In the genomic region with DNA sequence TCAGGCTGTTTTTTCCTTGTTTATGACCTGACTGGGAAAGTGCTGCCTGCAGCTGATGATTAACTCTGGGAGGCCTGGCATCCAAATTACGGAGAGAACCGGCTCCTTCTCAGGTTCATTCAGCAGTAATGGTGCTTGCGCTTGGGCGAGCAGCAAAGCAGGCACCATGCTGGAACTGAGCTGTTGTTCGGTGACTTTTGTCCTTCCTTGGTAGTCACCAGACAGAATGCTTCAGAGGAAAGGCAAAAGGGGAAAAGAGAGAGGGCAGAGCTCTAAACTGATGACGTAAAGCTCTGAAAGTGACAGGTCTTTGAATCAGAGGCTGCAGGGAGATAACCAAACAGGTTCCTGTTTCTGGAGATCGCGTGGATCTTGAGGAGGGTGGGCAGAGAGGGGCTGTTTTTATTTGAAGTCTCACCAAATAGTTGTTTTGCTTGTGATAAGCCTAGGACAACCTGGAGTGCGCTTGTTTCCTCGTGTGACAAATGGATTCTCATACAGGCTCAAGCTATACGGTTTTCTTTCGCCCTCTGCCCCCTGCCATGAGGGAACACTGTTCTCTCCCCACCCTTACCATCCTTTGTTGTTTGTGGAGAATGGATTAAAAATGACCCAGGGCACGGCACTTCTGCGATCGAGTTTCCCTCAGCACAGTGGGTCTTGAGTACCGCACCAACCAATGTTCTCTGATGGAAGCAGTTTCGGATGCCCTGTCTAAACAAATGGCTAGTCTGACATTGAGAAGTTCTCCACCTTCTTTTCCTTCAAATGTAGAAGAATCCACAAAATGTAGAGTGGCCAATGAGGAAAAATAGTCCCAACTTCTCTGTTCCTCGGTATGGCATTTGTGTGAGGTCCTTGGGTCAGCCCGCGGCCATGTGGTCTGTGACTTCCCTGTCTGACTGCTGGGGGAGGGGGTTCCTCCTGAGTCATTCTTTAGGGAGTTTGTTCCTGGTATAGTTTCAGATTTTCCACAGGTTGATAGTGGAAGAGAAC, we compare ENCODE assay signal across 1 cellular context.
TF ChIP-seq lines count a peak whose summit lies in the region.

No MANE protein-coding gene starts in this region.

TF ChIP-seq in GM12878, 131 proteins besides CTCF, POLR2A, EP300 and RAD21 (continued from another document):
- TF ChIP-seq, protein P1, sequence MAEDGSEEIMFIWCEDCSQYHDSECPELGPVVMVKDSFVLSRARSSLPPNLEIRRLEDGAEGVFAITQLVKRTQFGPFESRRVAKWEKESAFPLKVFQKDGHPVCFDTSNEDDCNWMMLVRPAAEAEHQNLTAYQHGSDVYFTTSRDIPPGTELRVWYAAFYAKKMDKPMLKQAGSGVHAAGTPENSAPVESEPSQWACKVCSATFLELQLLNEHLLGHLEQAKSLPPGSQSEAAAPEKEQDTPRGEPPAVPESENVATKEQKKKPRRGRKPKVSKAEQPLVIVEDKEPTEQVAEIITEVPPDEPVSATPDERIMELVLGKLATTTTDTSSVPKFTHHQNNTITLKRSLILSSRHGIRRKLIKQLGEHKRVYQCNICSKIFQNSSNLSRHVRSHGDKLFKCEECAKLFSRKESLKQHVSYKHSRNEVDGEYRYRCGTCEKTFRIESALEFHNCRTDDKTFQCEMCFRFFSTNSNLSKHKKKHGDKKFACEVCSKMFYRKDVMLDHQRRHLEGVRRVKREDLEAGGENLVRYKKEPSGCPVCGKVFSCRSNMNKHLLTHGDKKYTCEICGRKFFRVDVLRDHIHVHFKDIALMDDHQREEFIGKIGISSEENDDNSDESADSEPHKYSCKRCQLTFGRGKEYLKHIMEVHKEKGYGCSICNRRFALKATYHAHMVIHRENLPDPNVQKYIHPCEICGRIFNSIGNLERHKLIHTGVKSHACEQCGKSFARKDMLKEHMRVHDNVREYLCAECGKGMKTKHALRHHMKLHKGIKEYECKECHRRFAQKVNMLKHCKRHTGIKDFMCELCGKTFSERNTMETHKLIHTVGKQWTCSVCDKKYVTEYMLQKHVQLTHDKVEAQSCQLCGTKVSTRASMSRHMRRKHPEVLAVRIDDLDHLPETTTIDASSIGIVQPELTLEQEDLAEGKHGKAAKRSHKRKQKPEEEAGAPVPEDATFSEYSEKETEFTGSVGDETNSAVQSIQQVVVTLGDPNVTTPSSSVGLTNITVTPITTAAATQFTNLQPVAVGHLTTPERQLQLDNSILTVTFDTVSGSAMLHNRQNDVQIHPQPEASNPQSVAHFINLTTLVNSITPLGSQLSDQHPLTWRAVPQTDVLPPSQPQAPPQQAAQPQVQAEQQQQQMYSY (CRISPR knock-in tag; IDR thresholded peaks at IDR 0.05), result no peak
- TF ChIP-seq, protein P2, sequence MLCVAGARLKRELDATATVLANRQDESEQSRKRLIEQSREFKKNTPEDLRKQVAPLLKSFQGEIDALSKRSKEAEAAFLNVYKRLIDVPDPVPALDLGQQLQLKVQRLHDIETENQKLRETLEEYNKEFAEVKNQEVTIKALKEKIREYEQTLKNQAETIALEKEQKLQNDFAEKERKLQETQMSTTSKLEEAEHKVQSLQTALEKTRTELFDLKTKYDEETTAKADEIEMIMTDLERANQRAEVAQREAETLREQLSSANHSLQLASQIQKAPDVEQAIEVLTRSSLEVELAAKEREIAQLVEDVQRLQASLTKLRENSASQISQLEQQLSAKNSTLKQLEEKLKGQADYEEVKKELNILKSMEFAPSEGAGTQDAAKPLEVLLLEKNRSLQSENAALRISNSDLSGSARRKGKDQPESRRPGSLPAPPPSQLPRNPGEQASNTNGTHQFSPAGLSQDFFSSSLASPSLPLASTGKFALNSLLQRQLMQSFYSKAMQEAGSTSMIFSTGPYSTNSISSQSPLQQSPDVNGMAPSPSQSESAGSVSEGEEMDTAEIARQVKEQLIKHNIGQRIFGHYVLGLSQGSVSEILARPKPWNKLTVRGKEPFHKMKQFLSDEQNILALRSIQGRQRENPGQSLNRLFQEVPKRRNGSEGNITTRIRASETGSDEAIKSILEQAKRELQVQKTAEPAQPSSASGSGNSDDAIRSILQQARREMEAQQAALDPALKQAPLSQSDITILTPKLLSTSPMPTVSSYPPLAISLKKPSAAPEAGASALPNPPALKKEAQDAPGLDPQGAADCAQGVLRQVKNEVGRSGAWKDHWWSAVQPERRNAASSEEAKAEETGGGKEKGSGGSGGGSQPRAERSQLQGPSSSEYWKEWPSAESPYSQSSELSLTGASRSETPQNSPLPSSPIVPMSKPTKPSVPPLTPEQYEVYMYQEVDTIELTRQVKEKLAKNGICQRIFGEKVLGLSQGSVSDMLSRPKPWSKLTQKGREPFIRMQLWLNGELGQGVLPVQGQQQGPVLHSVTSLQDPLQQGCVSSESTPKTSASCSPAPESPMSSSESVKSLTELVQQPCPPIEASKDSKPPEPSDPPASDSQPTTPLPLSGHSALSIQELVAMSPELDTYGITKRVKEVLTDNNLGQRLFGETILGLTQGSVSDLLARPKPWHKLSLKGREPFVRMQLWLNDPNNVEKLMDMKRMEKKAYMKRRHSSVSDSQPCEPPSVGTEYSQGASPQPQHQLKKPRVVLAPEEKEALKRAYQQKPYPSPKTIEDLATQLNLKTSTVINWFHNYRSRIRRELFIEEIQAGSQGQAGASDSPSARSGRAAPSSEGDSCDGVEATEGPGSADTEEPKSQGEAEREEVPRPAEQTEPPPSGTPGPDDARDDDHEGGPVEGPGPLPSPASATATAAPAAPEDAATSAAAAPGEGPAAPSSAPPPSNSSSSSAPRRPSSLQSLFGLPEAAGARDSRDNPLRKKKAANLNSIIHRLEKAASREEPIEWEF (IDR thresholded peaks at IDR 0.05; ENCODE audit: insufficient replicate concordance, low read depth, low read length), result peak; percentile 33
- TF ChIP-seq TAF1 (IDR thresholded peaks at IDR 0.05; ENCODE audit: borderline replicate concordance, low read depth, low read length), result peak; percentile 84
- TF ChIP-seq, protein P3, sequence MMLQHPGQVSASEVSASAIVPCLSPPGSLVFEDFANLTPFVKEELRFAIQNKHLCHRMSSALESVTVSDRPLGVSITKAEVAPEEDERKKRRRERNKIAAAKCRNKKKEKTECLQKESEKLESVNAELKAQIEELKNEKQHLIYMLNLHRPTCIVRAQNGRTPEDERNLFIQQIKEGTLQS (IDR thresholded peaks at IDR 0.05; ENCODE audit: borderline replicate concordance, extremely low read depth, low read depth, low read length), result no peak
- TF ChIP-seq MEF2A (IDR thresholded peaks at IDR 0.05; ENCODE audit: insufficient read depth, low read depth, low read length), result 0 out of 2 replicates have a peak, but pooled peaks have one; percentile 30
- TF ChIP-seq TCF7 (IDR thresholded peaks at IDR 0.05; ENCODE audit: borderline replicate concordance), result no peak
- no peak for TF ChIP-seq NR2C1 (IDR thresholded peaks at IDR 0.05)
- no peak for TF ChIP-seq SIX5 (IDR thresholded peaks at IDR 0.05; ENCODE audit: low read depth, low read length, severe bottlenecking)
- TF ChIP-seq, protein P4, sequence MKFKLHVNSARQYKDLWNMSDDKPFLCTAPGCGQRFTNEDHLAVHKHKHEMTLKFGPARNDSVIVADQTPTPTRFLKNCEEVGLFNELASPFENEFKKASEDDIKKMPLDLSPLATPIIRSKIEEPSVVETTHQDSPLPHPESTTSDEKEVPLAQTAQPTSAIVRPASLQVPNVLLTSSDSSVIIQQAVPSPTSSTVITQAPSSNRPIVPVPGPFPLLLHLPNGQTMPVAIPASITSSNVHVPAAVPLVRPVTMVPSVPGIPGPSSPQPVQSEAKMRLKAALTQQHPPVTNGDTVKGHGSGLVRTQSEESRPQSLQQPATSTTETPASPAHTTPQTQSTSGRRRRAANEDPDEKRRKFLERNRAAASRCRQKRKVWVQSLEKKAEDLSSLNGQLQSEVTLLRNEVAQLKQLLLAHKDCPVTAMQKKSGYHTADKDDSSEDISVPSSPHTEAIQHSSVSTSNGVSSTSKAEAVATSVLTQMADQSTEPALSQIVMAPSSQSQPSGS (IDR thresholded peaks at IDR 0.05; ENCODE audit: low read length), result peak; percentile 83
- TF ChIP-seq ZNF384 (IDR thresholded peaks at IDR 0.05; ENCODE audit: borderline replicate concordance, low read depth, low read length), result no peak
- no peak for TF ChIP-seq HDAC6 (IDR thresholded peaks at IDR 0.05; ENCODE audit: unreplicated experiment)
- TF ChIP-seq, protein P5, sequence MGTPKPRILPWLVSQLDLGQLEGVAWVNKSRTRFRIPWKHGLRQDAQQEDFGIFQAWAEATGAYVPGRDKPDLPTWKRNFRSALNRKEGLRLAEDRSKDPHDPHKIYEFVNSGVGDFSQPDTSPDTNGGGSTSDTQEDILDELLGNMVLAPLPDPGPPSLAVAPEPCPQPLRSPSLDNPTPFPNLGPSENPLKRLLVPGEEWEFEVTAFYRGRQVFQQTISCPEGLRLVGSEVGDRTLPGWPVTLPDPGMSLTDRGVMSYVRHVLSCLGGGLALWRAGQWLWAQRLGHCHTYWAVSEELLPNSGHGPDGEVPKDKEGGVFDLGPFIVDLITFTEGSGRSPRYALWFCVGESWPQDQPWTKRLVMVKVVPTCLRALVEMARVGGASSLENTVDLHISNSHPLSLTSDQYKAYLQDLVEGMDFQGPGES (IDR thresholded peaks at IDR 0.05), result no peak
- no peak for TF ChIP-seq ZNF207 (IDR thresholded peaks at IDR 0.05; ENCODE audit: borderline replicate concordance)
- no peak for TF ChIP-seq KAT2A (conservative IDR thresholded peaks at IDR 0.05; ENCODE audit: control insufficient read depth, low read depth, low read length)
- no peak for TF ChIP-seq NBN (IDR thresholded peaks at IDR 0.05)
- no peak for TF ChIP-seq SRF (IDR thresholded peaks at IDR 0.05; ENCODE audit: low read depth in 2 of 2, low read length in 2 of 2)
- TF ChIP-seq SREBF1 (IDR thresholded peaks at IDR 0.05; ENCODE audit: low read length), result no peak
- no peak for TF ChIP-seq CHD2 (IDR thresholded peaks at IDR 0.05; ENCODE audit: borderline replicate concordance, low read depth, low read length)
- peak; percentile 94 for TF ChIP-seq SMAD5 (IDR thresholded peaks at IDR 0.05; ENCODE audit: low read depth)
- no peak for TF ChIP-seq FOS (IDR thresholded peaks at IDR 0.05; ENCODE audit: borderline replicate concordance, extremely low read depth, insufficient read length)
- TF ChIP-seq POLR2AphosphoS2 (IDR thresholded peaks at IDR 0.05; ENCODE audit: low read depth, low read length), result peak; percentile 39
- no peak for TF ChIP-seq KDM1A (IDR thresholded peaks at IDR 0.05; ENCODE audit: borderline replicate concordance)
- TF ChIP-seq MYB (IDR thresholded peaks at IDR 0.05; ENCODE audit: borderline replicate concordance, low read depth, low read length), result no peak
- no peak for TF ChIP-seq ASH2L (IDR thresholded peaks at IDR 0.05; ENCODE audit: borderline replicate concordance, low read depth)
- TF ChIP-seq CEBPB (IDR thresholded peaks at IDR 0.05; ENCODE audit: borderline replicate concordance in 1 of 2, low read depth in 2 of 2, low read length in 2 of 2), result no peak
- no peak; the same call in 1 of the 2 replicates for TF ChIP-seq MTA3 (IDR thresholded peaks at IDR 0.05; ENCODE audit: borderline replicate concordance, low read length)
- TF ChIP-seq TCF3 (IDR thresholded peaks at IDR 0.05; ENCODE audit: borderline replicate concordance, insufficient read depth, low read depth, low read length), result no peak
- TF ChIP-seq JUNB (IDR thresholded peaks at IDR 0.05), result peak; percentile 50; the same call in 1 of the 2 replicates
